30 cellular contexts compared by ENCODE assay signal in the genomic region with DNA sequence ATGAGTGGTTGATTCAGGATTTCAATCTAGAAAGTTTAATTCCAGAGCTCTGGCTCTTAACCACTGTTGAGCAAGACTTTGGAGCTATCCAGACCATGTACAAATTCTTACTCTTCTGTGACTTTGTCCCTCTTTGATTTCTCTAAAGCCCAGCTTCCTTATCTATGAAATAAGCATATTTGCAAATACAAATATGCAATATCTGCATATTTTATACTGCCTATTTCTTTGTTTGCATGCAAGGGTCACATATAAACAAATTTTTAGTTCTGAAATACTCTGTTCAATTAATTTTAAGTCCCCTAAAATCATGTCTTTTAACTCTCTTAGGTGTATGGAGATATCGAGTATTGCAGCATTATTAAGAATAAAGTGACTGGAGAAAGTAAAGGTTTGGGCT. TPM values are rescaled to one million over a fixed set of nuclear protein-coding genes. Genes with fewer than 3 reads are reported as not detected.
"Had no signal": no experiment of that assay in that cellular context is flagged by ENCODE, and none has a peak within 500 bp of the region (broad histone marks: within the 10 kb centered on the region; RNA-seq: fewer than 3 reads in every experiment).

No MANE protein-coding gene starts in this region.

- H3K36me3 ChIP-seq: neural progenitor cell, ovary had no signal

- ATAC-seq: naive thymus-derived CD8-positive, alpha-beta T cell; natural killer cell treated with Interleukin-12 subunit alpha and Interleukin-12 subunit beta and Interleukin-15 and Interleukin-18, amount 100 ng/mL, for 72 hours; psoas muscle; right cardiac atrium; stimulated activated effector memory CD8-positive, alpha-beta T cell treated with anti-CD3 and anti-CD28 coated beads, Interleukin-12 subunit alpha, Interleukin-12 subunit beta, amount 100 ng/mL, for 72 hours; stimulated activated naive B cell treated with anti-CD40 and anti-IgM and Interleukin-4, amounts not matched to agents 10 μg/mL and 1 μg/mL and 100 μg/mL, for 72 hours had no signal

- H3K4me2 ChIP-seq: neural progenitor cell had no signal

- H3K9me3 Mint-ChIP-seq: naive B cell; naive thymus-derived CD8-positive, alpha-beta T cell; natural killer cell treated with Interleukin-12 subunit alpha and Interleukin-12 subunit beta and Interleukin-15 and Interleukin-18, amount 100 ng/mL, for 72 hours; nephron progenitor cell; neural progenitor cell; stimulated activated effector memory CD8-positive, alpha-beta T cell treated with anti-CD3 and anti-CD28 coated beads, Interleukin-12 subunit alpha, Interleukin-12 subunit beta, amount 100 ng/mL, for 72 hours; stimulated activated naive B cell treated with anti-CD40 and anti-IgM and Interleukin-4, amounts not matched to agents 10 μg/mL and 1 μg/mL and 100 μg/mL, for 72 hours; stimulated activated naive CD8-positive, alpha-beta T cell treated with anti-CD3 and anti-CD28 coated beads, Interleukin-15, Interleukin-2, amounts not matched to agents 100 ng/mL and 50 ng/mL, for 24 hours had no signal

- DNase-seq: naive B cell; naive thymus-derived CD8-positive, alpha-beta T cell; nephron progenitor cell; occipital lobe; ovary; posterior cingulate gyrus; psoas muscle; right cardiac atrium; sigmoid colon; small intestine; stimulated activated CD4-positive, alpha-beta T cell treated with anti-CD3 and anti-CD28 coated beads, Interleukin-15, amount 100 ng/mL, for 24 hours; stimulated activated CD4-positive, alpha-beta T cell treated with anti-CD3 and anti-CD28 coated beads, Interleukin-2, amount 100 ng/mL, for 24 hours; stimulated activated CD4-positive, alpha-beta T cell treated with anti-CD3 and anti-CD28 coated beads, Interleukin-2, amount 100 ng/mL, for 48 hours; stimulated activated CD4-positive, alpha-beta T cell treated with anti-CD3 and anti-CD28 coated beads, Interleukin-4, amount 100 ng/mL, for 4 hours; stimulated activated naive B cell treated with anti-CD40 and anti-IgM and Interleukin-4, amounts not matched to agents 10 μg/mL and 1 μg/mL and 100 μg/mL, for 72 hours; stimulated activated naive CD4-positive, alpha-beta T cell treated with Interleukin-2 at 50 U/mL for 16 hours; stomach; thyroid gland; trophoblast cell; upper lobe of left lung had no signal

- FAIRE-seq: urothelium cell line had no signal

- H3K4me3 ChIP-seq: neural progenitor cell, ovary, psoas muscle, sigmoid colon, stomach, thoracic aorta, thyroid gland, tibial nerve, upper lobe of left lung, vagina had no signal

- H3K27ac Mint-ChIP-seq: naive B cell; naive thymus-derived CD8-positive, alpha-beta T cell; natural killer cell treated with Interleukin-12 subunit alpha and Interleukin-12 subunit beta and Interleukin-15 and Interleukin-18, amount 100 ng/mL, for 72 hours; nephron progenitor cell; neural progenitor cell; progenitor cell of endocrine pancreas; stimulated activated effector memory CD8-positive, alpha-beta T cell treated with anti-CD3 and anti-CD28 coated beads, Interleukin-12 subunit alpha, Interleukin-12 subunit beta, amount 100 ng/mL, for 72 hours; stimulated activated naive B cell treated with anti-CD40 and anti-IgM and Interleukin-4, amounts not matched to agents 10 μg/mL and 1 μg/mL and 100 μg/mL, for 72 hours; stimulated activated naive CD8-positive, alpha-beta T cell treated with anti-CD3 and anti-CD28 coated beads, Interleukin-15, Interleukin-2, amounts not matched to agents 100 ng/mL and 50 ng/mL, for 24 hours had no signal

- H3K9ac ChIP-seq: neural progenitor cell, parathyroid adenoma had no signal

- H3K27ac ChIP-seq: neural progenitor cell, ovary, parathyroid adenoma, psoas muscle, sigmoid colon, stomach, thoracic aorta, thyroid gland, tibial nerve, upper lobe of left lung, vagina had no signal

- H3K4me1 ChIP-seq: parathyroid adenoma had no signal

- H3K9me3 ChIP-seq: ovary, psoas muscle, sigmoid colon, stomach, thoracic aorta, thyroid gland, tibial nerve, upper lobe of left lung, vagina had no signal

- H3K79me2 ChIP-seq: parathyroid adenoma had no signal

- H2AFZ ChIP-seq: neural progenitor cell, parathyroid adenoma had no signal

- H3K27me3 Mint-ChIP-seq: naive B cell; naive thymus-derived CD8-positive, alpha-beta T cell; natural killer cell treated with Interleukin-12 subunit alpha and Interleukin-12 subunit beta and Interleukin-15 and Interleukin-18, amount 100 ng/mL, for 72 hours; progenitor cell of endocrine pancreas; stimulated activated naive B cell treated with anti-CD40 and anti-IgM and Interleukin-4, amounts not matched to agents 10 μg/mL and 1 μg/mL and 100 μg/mL, for 72 hours; stimulated activated naive CD8-positive, alpha-beta T cell treated with anti-CD3 and anti-CD28 coated beads, Interleukin-15, Interleukin-2, amounts not matched to agents 100 ng/mL and 50 ng/mL, for 24 hours had no signal

- H3K27me3 ChIP-seq: neural progenitor cell, ovary, sigmoid colon, stomach, thyroid gland, tibial nerve, upper lobe of left lung, vagina had no signal

- H3K4me3 Mint-ChIP-seq: naive B cell; naive thymus-derived CD8-positive, alpha-beta T cell; natural killer cell treated with Interleukin-12 subunit alpha and Interleukin-12 subunit beta and Interleukin-15 and Interleukin-18, amount 100 ng/mL, for 72 hours; nephron progenitor cell; neural progenitor cell; stimulated activated effector memory CD8-positive, alpha-beta T cell treated with anti-CD3 and anti-CD28 coated beads, Interleukin-12 subunit alpha, Interleukin-12 subunit beta, amount 100 ng/mL, for 72 hours; stimulated activated naive B cell treated with anti-CD40 and anti-IgM and Interleukin-4, amounts not matched to agents 10 μg/mL and 1 μg/mL and 100 μg/mL, for 72 hours; stimulated activated naive CD8-positive, alpha-beta T cell treated with anti-CD3 and anti-CD28 coated beads, Interleukin-15, Interleukin-2, amounts not matched to agents 100 ng/mL and 50 ng/mL, for 24 hours had no signal

RNA-seq across cellular contexts. Expression of a gene that starts 45.1 kb away (rescaled TPM):
- total RNA-seq: naive thymus-derived CD8-positive, alpha-beta T cell; natural killer cell treated with Interleukin-12 subunit alpha and Interleukin-12 subunit beta and Interleukin-15 and Interleukin-18, amount 100 ng/mL, for 72 hours had no signal
- polyA plus RNA-seq: naive thymus-derived CD8-positive, alpha-beta T cell had no signal
